ENCODE assay signal across 8 cellular contexts in genomic region chr20:17969276-17969883, GRCh38. TPM values are rescaled to one million over a fixed set of nuclear protein-coding genes. Genes with fewer than 3 reads are reported as not detected.
DNase-seq lines count a peak whose midpoint lies in the region; ATAC-seq and TF ChIP-seq lines count a peak whose summit lies in the region.

No MANE protein-coding gene starts in this region.

- H3K4me1 ChIP-seq in testis = peaks cover 42% of the 10 kb centered on the region

- H3K9me3 ChIP-seq in testis = no peaks in the 10 kb centered on the region

- H3K27ac ChIP-seq in testis = peak overlapping the region; percentile 96 to 99

- no peaks in the 10 kb centered on the region for H3K27me3 ChIP-seq in testis

- intact Hi-C loops in testis (cut with DNase I; ENCODE audit: low total_unique reads) = no loop called here

- no peak for TF ChIP-seq CTCF in testis (IDR thresholded peaks at IDR 0.05)
- TF ChIP-seq CTCF in GM20000 (IDR thresholded peaks at IDR 0.05; ENCODE audit: extremely low read depth, missing control alignments) = no peak

- no peaks in the 10 kb centered on the region for H3K36me3 ChIP-seq in testis (ENCODE audit: low read depth, missing control alignments)

- DNase-seq in DMS79 (lab: John Stamatoyannopoulos, UW) (peak; percentile 44), SW480 (ENCODE audit: low spot score) (peak; percentile 40), dermis blood vessel endothelial cell (peak; percentile 56), medulla oblongata (ENCODE audit: extremely low spot score) (peak; percentile 68), testis (peak; percentile 66), GM20000 (ENCODE audit: low spot score) (no peak)

- TF ChIP-seq POLR2A in testis (IDR thresholded peaks at IDR 0.05) = no peak

- ATAC-seq in GM19452 (IDR thresholded peaks at IDR 0.05; ENCODE audit: unreplicated experiment) (peak; percentile 9), HG03521 (IDR thresholded peaks at IDR 0.05; ENCODE audit: unreplicated experiment) (peak; percentile 11)

- WGBS in testis, 2 donors = 0 to 1% methylated on average over 29 of the region's 29 CpGs

- H3K4me3 ChIP-seq in testis = peak overlapping the region; percentile 74 to 77

RNA-seq across cellular contexts. Expression of gene MGME1, which starts 0.6 kb away (rescaled TPM):
- total RNA-seq in dermis blood vessel endothelial cell (8.5 and 21.5 TPM in 2 replicates), testis (10 to 100 TPM; 15.5 to 17.4 TPM)
- polyA plus RNA-seq in testis (ENCODE audit: insufficient read depth, low read depth, low replicate concordance) = 22.3 TPM

RNA-seq across cellular contexts. Expression of gene SNX5, which starts 0.8 kb away (rescaled TPM):
- total RNA-seq in dermis blood vessel endothelial cell = 97.3 and 135 TPM in 2 replicates
- 100 to 1,000 TPM; 110 to 116 TPM for total RNA-seq in testis
- 72.3 TPM for polyA plus RNA-seq in testis (ENCODE audit: insufficient read depth, low read depth, low replicate concordance)
